Comparison of ENCODE assay signal across 1 cellular context in the genomic region with DNA sequence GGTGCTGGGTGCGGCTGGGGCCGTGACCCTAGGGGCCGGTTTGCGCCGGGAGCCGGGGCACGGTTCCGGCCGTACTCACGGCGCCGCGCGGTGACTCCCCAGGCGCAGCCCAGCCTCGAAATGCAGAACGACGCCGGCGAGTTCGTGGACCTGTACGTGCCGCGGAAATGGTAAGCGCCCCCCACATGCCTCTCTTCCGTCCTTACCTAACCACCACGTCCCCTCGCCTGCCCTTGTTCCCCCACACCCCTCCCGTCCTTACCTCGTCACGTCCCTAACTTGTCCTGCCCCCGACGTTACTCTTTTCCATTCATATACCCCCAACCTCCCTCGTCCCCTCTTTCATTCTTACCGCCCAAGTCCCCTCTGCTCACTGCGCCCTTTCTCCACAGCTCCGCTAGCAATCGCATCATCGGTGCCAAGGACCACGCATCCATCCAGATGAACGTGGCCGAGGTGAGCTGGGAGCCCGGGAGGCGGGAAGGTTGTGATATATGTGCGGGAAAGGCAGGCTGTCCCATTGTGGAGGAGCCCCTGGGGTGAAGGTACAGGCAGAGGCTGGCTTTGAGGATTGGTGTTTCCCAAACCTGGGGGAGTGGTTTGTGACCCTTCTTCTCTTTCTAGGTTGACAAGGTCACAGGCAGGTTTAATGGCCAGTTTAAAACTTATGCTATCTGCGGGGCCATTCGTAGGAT.
A peak's percentile ranks its signal among the peaks of the same experiment; 100 is the strongest.
TF ChIP-seq lines count a peak whose summit lies in the region.

No MANE protein-coding gene starts in this region.

TF ChIP-seq in K562, 482 proteins besides CTCF, POLR2A, EP300 and RAD21 (continued from another document and continues in another):
- TF ChIP-seq ARID4B (CRISPR knock-in tag; IDR thresholded peaks at IDR 0.05) (0 out of 2 replicates have a peak, but pooled peaks have one; percentile 41), PML (IDR thresholded peaks at IDR 0.05; ENCODE audit: low read length) (no peak), RBBP5 (IDR thresholded peaks at IDR 0.05; ENCODE audit: borderline replicate concordance, insufficient read depth, low read length, poor library complexity, severe bottlenecking) (peak; percentile 59), ZKSCAN3 (CRISPR knock-in tag; IDR thresholded peaks at IDR 0.05) (no peak), RBM15 (IDR thresholded peaks at IDR 0.05; ENCODE audit: insufficient read depth, low read length) (no peak), FIP1L1 (IDR thresholded peaks at IDR 0.05; ENCODE audit: low read depth, low read length, poor library complexity, severe bottlenecking) (no peak), KAT2B (IDR thresholded peaks at IDR 0.05; ENCODE audit: low read depth, low read length) (no peak), NCOA6 (IDR thresholded peaks at IDR 0.05) (no peak), NR2C2 (CRISPR knock-in tag; IDR thresholded peaks at IDR 0.05) (no peak), NR2C2 (tag; IDR thresholded peaks at IDR 0.05) (peak; percentile 97), STAT5B (CRISPR knock-in tag; IDR thresholded peaks at IDR 0.05) (no peak), TCF7L2 (IDR thresholded peaks at IDR 0.05; ENCODE audit: low read depth, low read length) (no peak), HDAC1 (IDR thresholded peaks at IDR 0.05) (peak in 1 of 2 experiments; percentile 39; a peak in 2 of 4 replicates), E2F6 (IDR thresholded peaks at IDR 0.05; ENCODE audit: borderline replicate concordance in 1 of 2, extremely low read depth in 1 of 2, insufficient read depth in 1 of 2, insufficient read length in 1 of 2, low read depth in 1 of 2, low read length in 1 of 2, poor library complexity in 1 of 2, severe bottlenecking in 1 of 2) (no peak), BRD4 (IDR thresholded peaks at IDR 0.05) (no peak), ZNF507 (tag; conservative IDR thresholded peaks at IDR 0.05) (no peak), SIN3A (IDR thresholded peaks at IDR 0.05; ENCODE audit: borderline replicate concordance in 2 of 2, control insufficient read depth in 1 of 2, low read depth in 2 of 2, low read length in 2 of 2) (peak in 1 of 2 experiments; percentile 20; a peak in 1 of 4 replicates), ZNF41 (CRISPR knock-in tag; conservative IDR thresholded peaks at IDR 0.05) (no peak), MYBL2 (IDR thresholded peaks at IDR 0.05; ENCODE audit: low read depth) (no peak), MYBL2 (CRISPR knock-in tag; IDR thresholded peaks at IDR 0.05; ENCODE audit: borderline replicate concordance) (no peak), RFX1 (IDR thresholded peaks at IDR 0.05) (no peak), TSHZ1 (CRISPR knock-in tag; IDR thresholded peaks at IDR 0.05) (no peak), XRCC5 (IDR thresholded peaks at IDR 0.05; ENCODE audit: low read depth, low read length) (no peak), SMAD4 (CRISPR knock-in tag; conservative IDR thresholded peaks at IDR 0.05) (no peak), MAFF (IDR thresholded peaks at IDR 0.05; ENCODE audit: low read length) (no peak), NFYB (IDR thresholded peaks at IDR 0.05; ENCODE audit: extremely low read depth, insufficient read length) (no peak), CREBBP (IDR thresholded peaks at IDR 0.05; ENCODE audit: low read depth, low read length) (no peak), TRIM25 (IDR thresholded peaks at IDR 0.05; ENCODE audit: borderline replicate concordance) (peak; percentile 36; the same call in 1 of the 2 replicates), MCM2 (IDR thresholded peaks at IDR 0.05; ENCODE audit: low read depth) (no peak), HNRNPUL1 (IDR thresholded peaks at IDR 0.05; ENCODE audit: low read length) (no peak), ZNF224 (CRISPR knock-in tag; IDR thresholded peaks at IDR 0.05) (no peak), GTF2E2 (tag; IDR thresholded peaks at IDR 0.05) (peak; percentile 59)
- TF ChIP-seq, protein P1, sequence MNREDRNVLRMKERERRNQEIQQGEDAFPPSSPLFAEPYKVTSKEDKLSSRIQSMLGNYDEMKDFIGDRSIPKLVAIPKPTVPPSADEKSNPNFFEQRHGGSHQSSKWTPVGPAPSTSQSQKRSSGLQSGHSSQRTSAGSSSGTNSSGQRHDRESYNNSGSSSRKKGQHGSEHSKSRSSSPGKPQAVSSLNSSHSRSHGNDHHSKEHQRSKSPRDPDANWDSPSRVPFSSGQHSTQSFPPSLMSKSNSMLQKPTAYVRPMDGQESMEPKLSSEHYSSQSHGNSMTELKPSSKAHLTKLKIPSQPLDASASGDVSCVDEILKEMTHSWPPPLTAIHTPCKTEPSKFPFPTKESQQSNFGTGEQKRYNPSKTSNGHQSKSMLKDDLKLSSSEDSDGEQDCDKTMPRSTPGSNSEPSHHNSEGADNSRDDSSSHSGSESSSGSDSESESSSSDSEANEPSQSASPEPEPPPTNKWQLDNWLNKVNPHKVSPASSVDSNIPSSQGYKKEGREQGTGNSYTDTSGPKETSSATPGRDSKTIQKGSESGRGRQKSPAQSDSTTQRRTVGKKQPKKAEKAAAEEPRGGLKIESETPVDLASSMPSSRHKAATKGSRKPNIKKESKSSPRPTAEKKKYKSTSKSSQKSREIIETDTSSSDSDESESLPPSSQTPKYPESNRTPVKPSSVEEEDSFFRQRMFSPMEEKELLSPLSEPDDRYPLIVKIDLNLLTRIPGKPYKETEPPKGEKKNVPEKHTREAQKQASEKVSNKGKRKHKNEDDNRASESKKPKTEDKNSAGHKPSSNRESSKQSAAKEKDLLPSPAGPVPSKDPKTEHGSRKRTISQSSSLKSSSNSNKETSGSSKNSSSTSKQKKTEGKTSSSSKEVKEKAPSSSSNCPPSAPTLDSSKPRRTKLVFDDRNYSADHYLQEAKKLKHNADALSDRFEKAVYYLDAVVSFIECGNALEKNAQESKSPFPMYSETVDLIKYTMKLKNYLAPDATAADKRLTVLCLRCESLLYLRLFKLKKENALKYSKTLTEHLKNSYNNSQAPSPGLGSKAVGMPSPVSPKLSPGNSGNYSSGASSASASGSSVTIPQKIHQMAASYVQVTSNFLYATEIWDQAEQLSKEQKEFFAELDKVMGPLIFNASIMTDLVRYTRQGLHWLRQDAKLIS (CRISPR knock-in tag; IDR thresholded peaks at IDR 0.05), result no peak
- TF ChIP-seq, protein P2, sequence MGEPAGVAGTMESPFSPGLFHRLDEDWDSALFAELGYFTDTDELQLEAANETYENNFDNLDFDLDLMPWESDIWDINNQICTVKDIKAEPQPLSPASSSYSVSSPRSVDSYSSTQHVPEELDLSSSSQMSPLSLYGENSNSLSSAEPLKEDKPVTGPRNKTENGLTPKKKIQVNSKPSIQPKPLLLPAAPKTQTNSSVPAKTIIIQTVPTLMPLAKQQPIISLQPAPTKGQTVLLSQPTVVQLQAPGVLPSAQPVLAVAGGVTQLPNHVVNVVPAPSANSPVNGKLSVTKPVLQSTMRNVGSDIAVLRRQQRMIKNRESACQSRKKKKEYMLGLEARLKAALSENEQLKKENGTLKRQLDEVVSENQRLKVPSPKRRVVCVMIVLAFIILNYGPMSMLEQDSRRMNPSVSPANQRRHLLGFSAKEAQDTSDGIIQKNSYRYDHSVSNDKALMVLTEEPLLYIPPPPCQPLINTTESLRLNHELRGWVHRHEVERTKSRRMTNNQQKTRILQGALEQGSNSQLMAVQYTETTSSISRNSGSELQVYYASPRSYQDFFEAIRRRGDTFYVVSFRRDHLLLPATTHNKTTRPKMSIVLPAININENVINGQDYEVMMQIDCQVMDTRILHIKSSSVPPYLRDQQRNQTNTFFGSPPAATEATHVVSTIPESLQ (CRISPR knock-in tag; IDR thresholded peaks at IDR 0.05), result peak; percentile 26; the same call in 1 of the 2 replicates
- TF ChIP-seq, protein P3, sequence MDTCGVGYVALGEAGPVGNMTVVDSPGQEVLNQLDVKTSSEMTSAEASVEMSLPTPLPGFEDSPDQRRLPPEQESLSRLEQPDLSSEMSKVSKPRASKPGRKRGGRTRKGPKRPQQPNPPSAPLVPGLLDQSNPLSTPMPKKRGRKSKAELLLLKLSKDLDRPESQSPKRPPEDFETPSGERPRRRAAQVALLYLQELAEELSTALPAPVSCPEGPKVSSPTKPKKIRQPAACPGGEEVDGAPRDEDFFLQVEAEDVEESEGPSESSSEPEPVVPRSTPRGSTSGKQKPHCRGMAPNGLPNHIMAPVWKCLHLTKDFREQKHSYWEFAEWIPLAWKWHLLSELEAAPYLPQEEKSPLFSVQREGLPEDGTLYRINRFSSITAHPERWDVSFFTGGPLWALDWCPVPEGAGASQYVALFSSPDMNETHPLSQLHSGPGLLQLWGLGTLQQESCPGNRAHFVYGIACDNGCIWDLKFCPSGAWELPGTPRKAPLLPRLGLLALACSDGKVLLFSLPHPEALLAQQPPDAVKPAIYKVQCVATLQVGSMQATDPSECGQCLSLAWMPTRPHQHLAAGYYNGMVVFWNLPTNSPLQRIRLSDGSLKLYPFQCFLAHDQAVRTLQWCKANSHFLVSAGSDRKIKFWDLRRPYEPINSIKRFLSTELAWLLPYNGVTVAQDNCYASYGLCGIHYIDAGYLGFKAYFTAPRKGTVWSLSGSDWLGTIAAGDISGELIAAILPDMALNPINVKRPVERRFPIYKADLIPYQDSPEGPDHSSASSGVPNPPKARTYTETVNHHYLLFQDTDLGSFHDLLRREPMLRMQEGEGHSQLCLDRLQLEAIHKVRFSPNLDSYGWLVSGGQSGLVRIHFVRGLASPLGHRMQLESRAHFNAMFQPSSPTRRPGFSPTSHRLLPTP (IDR thresholded peaks at IDR 0.05; ENCODE audit: borderline replicate concordance, extremely low read depth, insufficient read length), result no peak
- TF ChIP-seq, protein P4, sequence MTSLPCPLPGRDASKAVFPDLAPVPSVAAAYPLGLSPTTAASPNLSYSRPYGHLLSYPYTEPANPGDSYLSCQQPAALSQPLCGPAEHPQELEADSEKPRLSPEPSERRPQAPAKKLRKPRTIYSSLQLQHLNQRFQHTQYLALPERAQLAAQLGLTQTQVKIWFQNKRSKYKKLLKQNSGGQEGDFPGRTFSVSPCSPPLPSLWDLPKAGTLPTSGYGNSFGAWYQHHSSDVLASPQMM (CRISPR knock-in tag; IDR thresholded peaks at IDR 0.05), result no peak
